Comparison of ENCODE assay signal across 23 cellular contexts in the genomic region with DNA sequence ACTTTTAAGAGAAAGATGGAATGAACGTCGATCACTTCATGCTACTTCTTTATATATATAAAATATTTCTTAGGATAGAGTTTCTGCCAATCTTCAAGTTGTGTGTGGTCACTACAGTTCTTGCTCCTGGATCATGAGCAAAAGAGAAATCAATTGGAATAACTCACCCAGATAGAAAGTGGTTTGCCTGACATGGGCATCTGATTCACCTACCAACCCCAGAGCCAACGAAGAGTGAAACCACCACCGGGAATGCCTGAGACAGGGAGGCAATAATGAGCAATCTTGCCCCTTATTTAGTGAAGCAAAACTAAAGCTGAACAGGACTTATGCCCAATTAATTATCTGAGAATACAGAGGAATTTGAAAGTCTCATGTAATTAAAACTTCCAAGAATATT.
"Had no signal": no experiment of that assay in that cellular context is flagged by ENCODE, and none has a peak within 500 bp of the region (broad histone marks: within the 10 kb centered on the region; RNA-seq: fewer than 3 reads in every experiment).

No MANE protein-coding gene starts in this region.

- H3K4me3 ChIP-seq: left ventricle myocardium inferior, lung, neural progenitor cell, psoas muscle, right atrium auricular region, right lobe of liver, suprapubic skin, thoracic aorta, tibial artery, upper lobe of right lung had no signal

- H3K36me3 ChIP-seq: left ventricle myocardium inferior, neural progenitor cell, neutrophil, right atrium auricular region, right lobe of liver, suprapubic skin, thoracic aorta, tibial artery, upper lobe of right lung had no signal

- H3K4me1 ChIP-seq: left ventricle myocardium inferior, neural progenitor cell, parathyroid adenoma, psoas muscle, right atrium auricular region, right lobe of liver, suprapubic skin, upper lobe of right lung had no signal

- H3K27me3 ChIP-seq: neural progenitor cell, neutrophil, right atrium auricular region, right lobe of liver, suprapubic skin, tibial artery, upper lobe of right lung had no signal

- H3K9ac ChIP-seq: neural progenitor cell, parathyroid adenoma had no signal

- H3K4me2 ChIP-seq: neural progenitor cell had no signal

- H2AFZ ChIP-seq: neural progenitor cell, parathyroid adenoma had no signal

- H3K9me3 ChIP-seq: neutrophil, psoas muscle, right atrium auricular region, right lobe of liver, suprapubic skin, thoracic aorta, tibial artery, upper lobe of right lung had no signal

- ATAC-seq: natural killer cell; psoas muscle; right lobe of liver; stimulated activated effector memory CD8-positive, alpha-beta T cell treated with anti-CD3 and anti-CD28 coated beads, Interleukin-12 subunit alpha, Interleukin-12 subunit beta, amount 100 ng/mL, for 72 hours; upper lobe of right lung had no signal

- H3K79me2 ChIP-seq: parathyroid adenoma had no signal

- H3K27ac ChIP-seq: left ventricle myocardium inferior, neural progenitor cell, neutrophil, parathyroid adenoma, psoas muscle, right atrium auricular region, right lobe of liver, suprapubic skin, thoracic aorta, tibial artery, upper lobe of right lung had no signal

- DNase-seq: hippocampal formation; left ventricle myocardium inferior; mesendoderm; naive B cell; natural killer cell; nephron progenitor cell; occipital lobe; psoas muscle; right lobe of liver; stimulated activated CD4-positive, alpha-beta T cell treated with anti-CD3 and anti-CD28 coated beads, Interleukin-12 subunit alpha, Interleukin-12 subunit beta, amount 100 ng/mL, for 4 hours; stimulated activated CD4-positive, alpha-beta T cell treated with anti-CD3 and anti-CD28 coated beads, Interleukin-4, amount 100 ng/mL, for 24 hours; stimulated activated naive CD4-positive, alpha-beta T cell; tibial artery; trophoblast cell; upper lobe of right lung had no signal
